ENCODE assay signal across 1 cellular context in the genomic region with DNA sequence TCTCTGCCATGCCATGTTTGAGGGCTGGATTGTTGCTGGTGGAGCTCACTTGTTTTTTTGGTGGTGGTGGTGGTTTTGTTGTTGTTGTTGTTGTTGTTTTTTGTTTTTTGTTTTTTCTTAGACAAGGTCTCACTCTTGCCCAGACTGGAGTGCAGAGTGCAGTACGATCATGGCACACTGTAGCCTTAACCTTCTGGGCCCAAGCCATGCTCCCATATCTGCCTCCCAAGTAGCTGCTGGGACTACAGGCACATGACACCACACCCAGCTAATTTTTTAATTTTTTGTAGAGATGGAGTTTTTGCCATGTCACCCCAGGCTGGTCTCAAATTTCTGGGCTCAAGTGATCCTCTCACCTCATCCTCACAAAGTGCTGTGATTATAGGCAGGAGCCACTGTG.
TF ChIP-seq lines count a peak whose summit lies in the region.

No MANE protein-coding gene starts in this region.

TF ChIP-seq in SK-N-SH, 30 proteins besides CTCF, POLR2A, EP300 and RAD21 (continued from another document):
- no peak for TF ChIP-seq ZBTB33 (IDR thresholded peaks at IDR 0.05; ENCODE audit: borderline replicate concordance, low read depth)
- no peak for TF ChIP-seq FOSL2 (IDR thresholded peaks at IDR 0.05; ENCODE audit: borderline replicate concordance, low read depth)
- TF ChIP-seq MXI1 (IDR thresholded peaks at IDR 0.05; ENCODE audit: low read depth, low read length): no peak
- TF ChIP-seq, protein P1, sequence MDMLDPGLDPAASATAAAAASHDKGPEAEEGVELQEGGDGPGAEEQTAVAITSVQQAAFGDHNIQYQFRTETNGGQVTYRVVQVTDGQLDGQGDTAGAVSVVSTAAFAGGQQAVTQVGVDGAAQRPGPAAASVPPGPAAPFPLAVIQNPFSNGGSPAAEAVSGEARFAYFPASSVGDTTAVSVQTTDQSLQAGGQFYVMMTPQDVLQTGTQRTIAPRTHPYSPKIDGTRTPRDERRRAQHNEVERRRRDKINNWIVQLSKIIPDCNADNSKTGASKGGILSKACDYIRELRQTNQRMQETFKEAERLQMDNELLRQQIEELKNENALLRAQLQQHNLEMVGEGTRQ (IDR thresholded peaks at IDR 0.05; ENCODE audit: borderline replicate concordance, low read depth, low read length): no peak
- no peak for TF ChIP-seq NFIC (IDR thresholded peaks at IDR 0.05; ENCODE audit: borderline replicate concordance)
- TF ChIP-seq, protein P2, sequence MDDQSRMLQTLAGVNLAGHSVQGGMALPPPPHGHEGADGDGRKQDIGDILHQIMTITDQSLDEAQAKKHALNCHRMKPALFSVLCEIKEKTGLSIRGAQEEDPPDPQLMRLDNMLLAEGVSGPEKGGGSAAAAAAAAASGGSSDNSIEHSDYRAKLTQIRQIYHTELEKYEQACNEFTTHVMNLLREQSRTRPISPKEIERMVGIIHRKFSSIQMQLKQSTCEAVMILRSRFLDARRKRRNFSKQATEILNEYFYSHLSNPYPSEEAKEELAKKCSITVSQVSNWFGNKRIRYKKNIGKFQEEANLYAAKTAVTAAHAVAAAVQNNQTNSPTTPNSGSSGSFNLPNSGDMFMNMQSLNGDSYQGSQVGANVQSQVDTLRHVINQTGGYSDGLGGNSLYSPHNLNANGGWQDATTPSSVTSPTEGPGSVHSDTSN (IDR thresholded peaks at IDR 0.05): no peak
- no peak for TF ChIP-seq ELF1 (IDR thresholded peaks at IDR 0.05)
- TF ChIP-seq TAF1 (IDR thresholded peaks at IDR 0.05; ENCODE audit: borderline replicate concordance, low read depth, low read length): no peak
- TF ChIP-seq, protein P3, sequence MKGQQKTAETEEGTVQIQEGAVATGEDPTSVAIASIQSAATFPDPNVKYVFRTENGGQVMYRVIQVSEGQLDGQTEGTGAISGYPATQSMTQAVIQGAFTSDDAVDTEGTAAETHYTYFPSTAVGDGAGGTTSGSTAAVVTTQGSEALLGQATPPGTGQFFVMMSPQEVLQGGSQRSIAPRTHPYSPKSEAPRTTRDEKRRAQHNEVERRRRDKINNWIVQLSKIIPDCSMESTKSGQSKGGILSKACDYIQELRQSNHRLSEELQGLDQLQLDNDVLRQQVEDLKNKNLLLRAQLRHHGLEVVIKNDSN (IDR thresholded peaks at IDR 0.05; ENCODE audit: borderline replicate concordance, low read depth): no peak
- TF ChIP-seq SIN3A (IDR thresholded peaks at IDR 0.05; ENCODE audit: borderline replicate concordance, low read depth, low read length): no peak
- TF ChIP-seq RCOR1 (IDR thresholded peaks at IDR 0.05; ENCODE audit: low read length): no peak
- TF ChIP-seq CHD2 (IDR thresholded peaks at IDR 0.05; ENCODE audit: low read length, partially characterized antibody): no peak
- no peak for TF ChIP-seq POLR2AphosphoS5 (IDR thresholded peaks at IDR 0.05; ENCODE audit: low read depth, low read length)
- TF ChIP-seq, protein P4, sequence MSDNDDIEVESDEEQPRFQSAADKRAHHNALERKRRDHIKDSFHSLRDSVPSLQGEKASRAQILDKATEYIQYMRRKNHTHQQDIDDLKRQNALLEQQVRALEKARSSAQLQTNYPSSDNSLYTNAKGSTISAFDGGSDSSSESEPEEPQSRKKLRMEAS (IDR thresholded peaks at IDR 0.05; ENCODE audit: low read depth): no peak
- no peak for TF ChIP-seq GABPA (IDR thresholded peaks at IDR 0.05; ENCODE audit: low read depth)
